In the genomic region with DNA sequence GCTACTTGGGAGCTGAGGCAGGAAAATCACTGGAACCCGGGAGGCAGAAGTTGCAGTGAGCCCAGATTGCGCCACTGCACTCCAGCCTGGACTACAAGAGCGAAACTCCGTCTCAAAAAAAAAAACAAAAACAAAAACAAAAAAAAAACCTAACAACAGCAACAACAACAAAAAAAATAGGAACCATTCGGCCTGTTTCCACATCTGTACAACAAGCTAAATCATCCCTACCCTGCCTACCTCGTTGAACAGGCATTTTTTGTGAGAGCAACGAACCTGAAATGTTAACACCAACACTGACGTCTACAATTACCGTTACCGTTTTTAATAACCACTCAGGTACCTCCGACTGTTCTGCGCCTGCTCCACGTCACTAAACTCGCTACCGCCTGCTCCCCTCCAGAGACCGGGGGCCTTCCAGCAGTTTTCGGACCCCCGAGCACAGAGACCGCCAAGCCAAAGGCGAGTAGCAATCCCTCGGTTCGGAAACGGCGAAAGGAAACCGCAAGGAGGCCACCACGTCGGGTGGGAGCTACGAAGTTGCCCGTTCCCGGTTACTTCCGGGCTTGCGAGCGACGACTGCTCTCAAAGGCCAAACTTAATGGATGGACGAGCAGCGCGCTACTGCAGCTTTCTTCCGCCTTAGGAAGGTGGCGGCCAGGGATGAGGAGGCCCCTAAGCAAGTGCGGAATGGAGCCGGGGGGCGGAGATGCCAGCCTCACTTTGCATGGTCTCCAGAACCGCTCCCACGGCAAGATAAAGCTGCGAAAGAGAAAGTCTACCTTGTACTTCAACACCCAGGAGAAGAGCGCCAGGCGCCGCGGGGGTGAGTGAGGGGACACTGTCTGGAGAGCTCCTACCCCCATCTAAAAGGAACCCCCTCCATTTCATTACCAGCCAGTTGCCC, we compare ENCODE assay signal across 1 cellular context.
TF ChIP-seq lines count a peak whose summit lies in the region.

PIGB (plus strand) TSS at position 635 of the 907 bp plus-strand sequence; CDS start at position 664, 29 bp downstream.
PIGBOS1 (minus strand) TSS at position 536 of the 907 bp plus-strand sequence. CDS start 1,331 bp downstream, outside the sequence.

TF ChIP-seq in HepG2, 621 proteins besides CTCF, POLR2A, EP300 and RAD21 (continues in another document):
- TF ChIP-seq BRD4 (CRISPR knock-in tag; IDR thresholded peaks at IDR 0.05) (peak; percentile 57; the same call in 1 of the 2 replicates), SETDB1 (CRISPR knock-in tag; IDR thresholded peaks at IDR 0.05; ENCODE audit: borderline replicate concordance) (no peak), YEATS4 (CRISPR knock-in tag; IDR thresholded peaks at IDR 0.05; ENCODE audit: borderline replicate concordance) (peak; percentile 92), ZNF879 (CRISPR knock-in tag; IDR thresholded peaks at IDR 0.05) (peak; percentile 90; the same call in 1 of the 2 replicates), HNF1B (CRISPR knock-in tag; IDR thresholded peaks at IDR 0.05) (0 out of 2 replicates have a peak, but pooled peaks have one; percentile 33), ATF7 (IDR thresholded peaks at IDR 0.05) (no peak), ATF7 (CRISPR knock-in tag; IDR thresholded peaks at IDR 0.05) (peak; percentile 79), KDM3A (CRISPR knock-in tag; IDR thresholded peaks at IDR 0.05; ENCODE audit: low read depth) (peak; percentile 85), ZNF503 (CRISPR knock-in tag; IDR thresholded peaks at IDR 0.05) (peak; percentile 41; the same call in 1 of the 2 replicates), ZNF790 (CRISPR knock-in tag; IDR thresholded peaks at IDR 0.05; ENCODE audit: borderline replicate concordance) (0 out of 2 replicates have a peak, but pooled peaks have one; percentile 59), ZNF652 (CRISPR knock-in tag; IDR thresholded peaks at IDR 0.05; ENCODE audit: borderline replicate concordance, low read depth) (peak; percentile 55; the same call in 1 of the 2 replicates), POGK (CRISPR knock-in tag; conservative IDR thresholded peaks at IDR 0.05) (peak; percentile 74), NONO (IDR thresholded peaks at IDR 0.05) (no peak), NONO (CRISPR knock-in tag; conservative IDR thresholded peaks at IDR 0.05) (peak; percentile 93), ZNF614 (CRISPR knock-in tag; IDR thresholded peaks at IDR 0.05; ENCODE audit: borderline replicate concordance) (peak; percentile 81; the same call in 1 of the 2 replicates), PRDM15 (CRISPR knock-in tag; IDR thresholded peaks at IDR 0.05) (peak; percentile 74; the same call in 1 of the 2 replicates), CEBPG (CRISPR knock-in tag; IDR thresholded peaks at IDR 0.05) (peak; percentile 43), NFYB (CRISPR knock-in tag; IDR thresholded peaks at IDR 0.05) (no peak), ZBTB8A (CRISPR knock-in tag; IDR thresholded peaks at IDR 0.05; ENCODE audit: borderline replicate concordance, low read depth) (no peak), DNMT3B (CRISPR knock-in tag; conservative IDR thresholded peaks at IDR 0.05) (no peak), ERF (CRISPR knock-in tag; IDR thresholded peaks at IDR 0.05) (peak; percentile 84), ZNF530 (CRISPR knock-in tag; IDR thresholded peaks at IDR 0.05; ENCODE audit: low read depth) (no peak), TBX3 (IDR thresholded peaks at IDR 0.05; ENCODE audit: borderline replicate concordance) (no peak), ZSCAN21 (CRISPR knock-in tag; IDR thresholded peaks at IDR 0.05; ENCODE audit: borderline replicate concordance) (peak; percentile 74; the same call in 1 of the 2 replicates), ZMAT3 (CRISPR knock-in tag; conservative IDR thresholded peaks at IDR 0.05) (peak; percentile 76; the same call in 1 of the 2 replicates), PCBP2 (optimal IDR thresholded peaks at IDR 0.05; ENCODE audit: low read depth, low read length, poor library complexity, severe bottlenecking) (no peak), TGIF2 (CRISPR knock-in tag; IDR thresholded peaks at IDR 0.05) (peak; percentile 72; the same call in 1 of the 2 replicates), WIZ (CRISPR knock-in tag; IDR thresholded peaks at IDR 0.05) (peak; percentile 74; the same call in 1 of the 2 replicates), ZNF101 (CRISPR knock-in tag; IDR thresholded peaks at IDR 0.05; ENCODE audit: borderline replicate concordance, low read depth) (0 out of 2 replicates have a peak, but pooled peaks have one; percentile 51), CBFB (CRISPR knock-in tag; IDR thresholded peaks at IDR 0.05) (peak; percentile 62; the same call in 1 of the 2 replicates), ZNF792 (CRISPR knock-in tag; IDR thresholded peaks at IDR 0.05) (peak; percentile 85; the same call in 1 of the 2 replicates), RNF219 (CRISPR knock-in tag; IDR thresholded peaks at IDR 0.05) (peak; percentile 74; the same call in 1 of the 2 replicates), MED1 (CRISPR knock-in tag; IDR thresholded peaks at IDR 0.05) (peak; percentile 59), MAX (IDR thresholded peaks at IDR 0.05) (peak; percentile 78), ZNF362 (CRISPR knock-in tag; IDR thresholded peaks at IDR 0.05; ENCODE audit: borderline replicate concordance) (peak; percentile 57; the same call in 1 of the 2 replicates)
- TF ChIP-seq, protein P1, sequence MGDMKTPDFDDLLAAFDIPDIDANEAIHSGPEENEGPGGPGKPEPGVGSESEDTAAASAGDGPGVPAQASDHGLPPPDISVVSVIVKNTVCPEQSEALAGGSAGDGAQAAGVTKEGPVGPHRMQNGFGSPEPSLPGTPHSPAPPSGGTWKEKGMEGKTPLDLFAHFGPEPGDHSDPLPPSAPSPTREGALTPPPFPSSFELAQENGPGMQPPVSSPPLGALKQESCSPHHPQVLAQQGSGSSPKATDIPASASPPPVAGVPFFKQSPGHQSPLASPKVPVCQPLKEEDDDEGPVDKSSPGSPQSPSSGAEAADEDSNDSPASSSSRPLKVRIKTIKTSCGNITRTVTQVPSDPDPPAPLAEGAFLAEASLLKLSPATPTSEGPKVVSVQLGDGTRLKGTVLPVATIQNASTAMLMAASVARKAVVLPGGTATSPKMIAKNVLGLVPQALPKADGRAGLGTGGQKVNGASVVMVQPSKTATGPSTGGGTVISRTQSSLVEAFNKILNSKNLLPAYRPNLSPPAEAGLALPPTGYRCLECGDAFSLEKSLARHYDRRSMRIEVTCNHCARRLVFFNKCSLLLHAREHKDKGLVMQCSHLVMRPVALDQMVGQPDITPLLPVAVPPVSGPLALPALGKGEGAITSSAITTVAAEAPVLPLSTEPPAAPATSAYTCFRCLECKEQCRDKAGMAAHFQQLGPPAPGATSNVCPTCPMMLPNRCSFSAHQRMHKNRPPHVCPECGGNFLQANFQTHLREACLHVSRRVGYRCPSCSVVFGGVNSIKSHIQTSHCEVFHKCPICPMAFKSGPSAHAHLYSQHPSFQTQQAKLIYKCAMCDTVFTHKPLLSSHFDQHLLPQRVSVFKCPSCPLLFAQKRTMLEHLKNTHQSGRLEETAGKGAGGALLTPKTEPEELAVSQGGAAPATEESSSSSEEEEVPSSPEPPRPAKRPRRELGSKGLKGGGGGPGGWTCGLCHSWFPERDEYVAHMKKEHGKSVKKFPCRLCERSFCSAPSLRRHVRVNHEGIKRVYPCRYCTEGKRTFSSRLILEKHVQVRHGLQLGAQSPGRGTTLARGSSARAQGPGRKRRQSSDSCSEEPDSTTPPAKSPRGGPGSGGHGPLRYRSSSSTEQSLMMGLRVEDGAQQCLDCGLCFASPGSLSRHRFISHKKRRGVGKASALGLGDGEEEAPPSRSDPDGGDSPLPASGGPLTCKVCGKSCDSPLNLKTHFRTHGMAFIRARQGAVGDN (CRISPR knock-in tag; IDR thresholded peaks at IDR 0.05), result peak; percentile 94
- TF ChIP-seq, protein P2, sequence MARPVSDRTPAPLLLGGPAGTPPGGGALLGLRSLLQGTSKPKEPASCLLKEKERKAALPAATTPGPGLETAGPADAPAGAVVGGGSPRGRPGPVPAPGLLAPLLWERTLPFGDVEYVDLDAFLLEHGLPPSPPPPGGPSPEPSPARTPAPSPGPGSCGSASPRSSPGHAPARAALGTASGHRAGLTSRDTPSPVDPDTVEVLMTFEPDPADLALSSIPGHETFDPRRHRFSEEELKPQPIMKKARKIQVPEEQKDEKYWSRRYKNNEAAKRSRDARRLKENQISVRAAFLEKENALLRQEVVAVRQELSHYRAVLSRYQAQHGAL (CRISPR knock-in tag; IDR thresholded peaks at IDR 0.05; ENCODE audit: not compliant biosample characterization), result no peak
